In genomic region chr7:16826061-16826460, GRCh38 we compare ENCODE assay signal across 21 cellular contexts. TPM values are rescaled to one million over a fixed set of nuclear protein-coding genes. Genes with fewer than 3 reads are reported as not detected.
DNase-seq lines count a peak whose midpoint lies in the region; ATAC-seq, FAIRE-seq and TF ChIP-seq lines count a peak whose summit lies in the region.
"Had no signal": no experiment of that assay in that cellular context is flagged by ENCODE, and none has a peak within 500 bp of the region (broad histone marks: within the 10 kb centered on the region; RNA-seq: fewer than 3 reads in every experiment).

No MANE protein-coding gene starts in this region.

- H3K56ac ChIP-seq in H9 (ENCODE audit: insufficient read length, low read depth, low read length): no peak overlapping the region

- no peak for ATAC-seq in Panc1
- ATAC-seq: GM12878 had no signal

- H3K36me3 Mint-ChIP-seq in H9 (ENCODE audit: insufficient read depth in 1 of 3, low read depth in 3 of 3): no peaks in the 10 kb centered on the region; a peak in 2 of 7 replicates
- H3K36me3 Mint-ChIP-seq: CD4-positive, alpha-beta memory T cell had no signal

- no TSS peak for BruUV-seq in Panc1 (replicated peaks; lab: Mats Ljungman, UMichigan)

- no peak overlapping the region for H3T11ph ChIP-seq in H9 (ENCODE audit: low read length)

- H3K9me3 ChIP-seq in GM23248 (ENCODE audit: low read depth) (no peaks in the 10 kb centered on the region), Panc1 (ENCODE audit: control insufficient read depth, insufficient read depth, low read depth, low read length) (0 out of 2 replicates have a peak, but pooled peaks cover 5% of the 10 kb centered on the region), trophoblast cell (ENCODE audit: insufficient read depth, low read depth, low read length) (no peaks in the 10 kb centered on the region), H9 (ENCODE audit: control insufficient read depth, low read depth, low read length) (no peaks in the 10 kb centered on the region)
- no peaks in the 10 kb centered on the region for H3K9me3 ChIP-seq in effector memory CD4-positive, alpha-beta T cell (ENCODE audit: control insufficient read depth, low read length)

- H3F3A ChIP-seq in GM23248 (ENCODE audit: insufficient read depth): no peaks in the 10 kb centered on the region

- H3K27ac ChIP-seq in GM23248 (no peak overlapping the region), Panc1 (ENCODE audit: low read length) (peak overlapping the region; percentile 20; the same call in 1 of the 2 replicates), trophoblast cell (ENCODE audit: low read depth, low read length) (no peak overlapping the region), H9 (ENCODE audit: insufficient read length, low read depth, low read length) (no peak overlapping the region)
- H3K27ac ChIP-seq in effector memory CD4-positive, alpha-beta T cell (ENCODE audit: insufficient read depth, low read length, poor library complexity, severe bottlenecking): no peak overlapping the region

- H3K23me2 ChIP-seq in H9 (ENCODE audit: insufficient read length, low read depth, low read length, poor library complexity, severe bottlenecking): no peaks in the 10 kb centered on the region

- no peaks in the 10 kb centered on the region for H3K27me3 ChIP-seq in GM23248 (replicated peaks; ENCODE audit: insufficient read depth)
- no peaks in the 10 kb centered on the region for H3K27me3 ChIP-seq in Panc1 (ENCODE audit: control insufficient read depth, insufficient read depth, low read length)
- H3K27me3 ChIP-seq in bronchial epithelial cell (ENCODE audit: control insufficient read depth, insufficient read depth, low read length): no peaks in the 10 kb centered on the region
- no peaks in the 10 kb centered on the region for H3K27me3 ChIP-seq in trophoblast cell (ENCODE audit: insufficient read depth, low read length)
- H3K27me3 ChIP-seq in effector memory CD4-positive, alpha-beta T cell (replicated peaks; ENCODE audit: control insufficient read depth, insufficient read depth, low read length, poor library complexity, severe bottlenecking): no peaks in the 10 kb centered on the region
- no peaks in the 10 kb centered on the region for H3K27me3 ChIP-seq in H9 (ENCODE audit: insufficient read depth, low read length)

- H4K8ac ChIP-seq in trophoblast cell (ENCODE audit: low read depth, low read length) (no peak overlapping the region), H9 (replicated peaks; ENCODE audit: insufficient read length, low read depth, low read length) (no peak overlapping the region)

- H4K91ac ChIP-seq in trophoblast cell (ENCODE audit: low read depth, low read length) (no peak overlapping the region), H9 (ENCODE audit: insufficient read length, low read depth, low read length) (no peak overlapping the region)

- no peak overlapping the region for H3K27ac Mint-ChIP-seq in H9

- no peak overlapping the region for H4K12ac ChIP-seq in trophoblast cell (ENCODE audit: low read depth, low read length)

- intact Hi-C loops in Panc1 (cut with micrococcal nuclease; ENCODE audit: unreplicated experiment): no loop called here

- H3K23ac ChIP-seq in trophoblast cell (ENCODE audit: low read length) (no peak overlapping the region), H9 (ENCODE audit: insufficient read length, low read depth, low read length) (no peak overlapping the region)

- H3K4me3 Mint-ChIP-seq in H9: no peak overlapping the region
- H3K4me3 Mint-ChIP-seq: CD4-positive, alpha-beta memory T cell had no signal

- H3K36me3 ChIP-seq in GM23248 (ENCODE audit: low read depth) (no peaks in the 10 kb centered on the region), Panc1 (ENCODE audit: control insufficient read depth, insufficient read depth, low read length) (no peaks in the 10 kb centered on the region), bronchial epithelial cell (ENCODE audit: control insufficient read depth, insufficient read depth, low read length) (no peaks in the 10 kb centered on the region), trophoblast cell (ENCODE audit: control insufficient read depth in 1 of 2, insufficient read depth in 2 of 2, low read length in 2 of 2) (no peaks in the 10 kb centered on the region)
- H3K36me3 ChIP-seq in effector memory CD4-positive, alpha-beta T cell (ENCODE audit: control insufficient read depth, insufficient read depth, low read length): no peaks in the 10 kb centered on the region

- no peak overlapping the region for H4K5ac ChIP-seq in H9 (ENCODE audit: insufficient read length, low read depth, low read length)

- H2AFZ ChIP-seq in GM23248: no peak overlapping the region
- no peak overlapping the region for H2AFZ ChIP-seq in trophoblast cell (ENCODE audit: insufficient read depth, low read length, poor library complexity)
- no peak overlapping the region for H2AFZ ChIP-seq in H9 (ENCODE audit: low read length)

- no peak overlapping the region for H3K18ac ChIP-seq in trophoblast cell (ENCODE audit: low read length)
- H3K18ac ChIP-seq in H9 (ENCODE audit: insufficient read length, low read depth, low read length): no peak overlapping the region

- H3K4me1 ChIP-seq in GM23248 (ENCODE audit: insufficient read depth) (no peaks in the 10 kb centered on the region), Panc1 (ENCODE audit: control insufficient read depth, insufficient read depth, low read length) (no peaks in the 10 kb centered on the region), trophoblast cell (ENCODE audit: control insufficient read depth in 1 of 2, insufficient read depth in 2 of 2, low read length in 2 of 2) (peaks cover 0 to 4% of the 10 kb centered on the region in 2 experiments), H9 (ENCODE audit: insufficient read depth, low read length) (no peaks in the 10 kb centered on the region)
- no peaks in the 10 kb centered on the region for H3K4me1 ChIP-seq in effector memory CD4-positive, alpha-beta T cell (ENCODE audit: control insufficient read depth, insufficient read depth, low read length, poor library complexity, severe bottlenecking)

- H3K4me1 Mint-ChIP-seq in H9: no peaks in the 10 kb centered on the region
- H3K4me1 Mint-ChIP-seq: CD4-positive, alpha-beta memory T cell had no signal

- H3K4ac ChIP-seq in trophoblast cell (ENCODE audit: low read depth, low read length) (no peak overlapping the region), H9 (ENCODE audit: low read depth, low read length) (no peak overlapping the region)

- no peak for FAIRE-seq in bronchial epithelial cell (lab: Jason Lieb, UNC)
- FAIRE-seq: GM12878, H54 had no signal

- no peak overlapping the region for H3K4me3 ChIP-seq in GM23248
- no peak overlapping the region for H3K4me3 ChIP-seq in Panc1 (ENCODE audit: low read depth in 2 of 2, low read length in 2 of 2)
- no peak overlapping the region for H3K4me3 ChIP-seq in bronchial epithelial cell (ENCODE audit: low read depth, low read length)
- no peak overlapping the region for H3K4me3 ChIP-seq in trophoblast cell (ENCODE audit: low read depth, low read length)
- H3K4me3 ChIP-seq in effector memory CD4-positive, alpha-beta T cell (ENCODE audit: insufficient read depth, low read depth, low read length, poor library complexity, severe bottlenecking): no peak overlapping the region
- H3K4me3 ChIP-seq: GM12878 had no signal

- no peaks in the 10 kb centered on the region for H3K79me1 ChIP-seq in trophoblast cell (ENCODE audit: low read length)
- no peaks in the 10 kb centered on the region for H3K79me1 ChIP-seq in H9 (ENCODE audit: insufficient read depth, low read depth, low read length, poor library complexity, severe bottlenecking)

- no peak overlapping the region for H2BK5ac ChIP-seq in trophoblast cell (ENCODE audit: low read depth, low read length, poor library complexity)
- no peak overlapping the region for H2BK5ac ChIP-seq in H9 (ENCODE audit: insufficient read length, low read length)

- H2BK15ac ChIP-seq in H9 (ENCODE audit: low read depth, low read length): no peak overlapping the region

- no peak overlapping the region for H3K4me2 ChIP-seq in GM23248 (ENCODE audit: unreplicated experiment)
- H3K4me2 ChIP-seq in trophoblast cell (ENCODE audit: low read length): no peak overlapping the region
- H3K4me2 ChIP-seq in H9 (ENCODE audit: insufficient read depth, insufficient read length, low read length): no peak overlapping the region

- no peaks in the 10 kb centered on the region for H3K9me2 ChIP-seq in GM23248 (ENCODE audit: insufficient read depth)

- no peaks in the 10 kb centered on the region for H4K20me1 ChIP-seq in GM23248 (ENCODE audit: insufficient read depth)
- H4K20me1 ChIP-seq in H9 (ENCODE audit: control insufficient read depth, insufficient read depth, insufficient read length): no peaks in the 10 kb centered on the region

- H2BK12ac ChIP-seq in trophoblast cell (ENCODE audit: low read length): no peak overlapping the region
- H2BK12ac ChIP-seq in H9 (ENCODE audit: insufficient read length, low read depth, low read length): no peak overlapping the region

- H3K9ac ChIP-seq in GM23248 (no peak overlapping the region), trophoblast cell (ENCODE audit: low read length) (no peak overlapping the region), H9 (ENCODE audit: extremely low read depth, insufficient read length, low read length) (no peak overlapping the region)

- no peaks in the 10 kb centered on the region for H3K27me3 Mint-ChIP-seq in H9 (ENCODE audit: low read depth)

- no peak overlapping the region for H3K14ac ChIP-seq in trophoblast cell (ENCODE audit: low read length)
- H3K14ac ChIP-seq in H9 (ENCODE audit: insufficient read depth, low read length): no peak overlapping the region

- H2BK120ac ChIP-seq in trophoblast cell (ENCODE audit: insufficient read depth, low read length, poor library complexity): no peak overlapping the region
- no peak overlapping the region for H2BK120ac ChIP-seq in H9 (ENCODE audit: low read depth, low read length, poor library complexity, severe bottlenecking)

- no peaks in the 10 kb centered on the region for H3K79me2 ChIP-seq in GM23248 (ENCODE audit: insufficient read depth)
- H3K79me2 ChIP-seq in trophoblast cell (ENCODE audit: control insufficient read depth, insufficient read depth, low read length, poor library complexity): no peaks in the 10 kb centered on the region
- H3K79me2 ChIP-seq in H9 (ENCODE audit: insufficient read depth, low read length): no peaks in the 10 kb centered on the region

- POLR2A ChIA-PET in Panc1 (lab: Charles Lee): no interaction called here

- no peak overlapping the region for H2BK20ac ChIP-seq in H9 (ENCODE audit: low read depth, low read length, poor library complexity, severe bottlenecking)

- CTCF ChIA-PET in Panc1 (lab: Charles Lee): no interaction called here

- H2AK5ac ChIP-seq in trophoblast cell (ENCODE audit: low read length): no peak overlapping the region
- no peak overlapping the region for H2AK5ac ChIP-seq in H9 (ENCODE audit: insufficient read length, low read length)

- H3K9me3 Mint-ChIP-seq in H9: no peaks in the 10 kb centered on the region

- no peak for TF ChIP-seq CTCF in Panc1 (IDR thresholded peaks at IDR 0.05)
- no peak for TF ChIP-seq CTCF in bronchial epithelial cell (IDR thresholded peaks at IDR 0.05; ENCODE audit: insufficient read depth, low read length, severe bottlenecking)
- TF ChIP-seq CTCF in H9 (conservative IDR thresholded peaks at IDR 0.05): no peak

- DNase-seq in GM23248 (peak; percentile 11), Panc1 (ENCODE audit: low read depth, low spot score) (no peak), bronchial epithelial cell (ENCODE audit: low read depth) (peak; percentile 59), trophoblast cell (peak; percentile 45 to 52), NCI-H510A (lab: John Stamatoyannopoulos, UW) (no peak), H9 (no peak)
- DNase-seq in effector memory CD4-positive, alpha-beta T cell: no peak
- DNase-seq: C1 segment of cervical spinal cord; Calu3; CD4-positive, alpha-beta memory T cell; COR-L47; DMS153; DND-41; GDM1; GOT3; HCEC 1CT had no signal

- in situ Hi-C loops in GM23248 (cut with MboI): no loop called here
- in situ Hi-C loops in Panc1 (cut with HindIII; ENCODE audit: low pct_unique_long_range_greater_than_20kb, low sequenced_read_pairs): no loop called here

RNA-seq across cellular contexts. Expression of gene AGR2, which starts 21.3 kb away (rescaled TPM):
- total RNA-seq in GM23248 (2014; rRNA removed; shearing (Covaris generic)): not detected in 2 replicates
- polyA plus RNA-seq in GM23248 (2016; fragmentation: Nextera tagmentation; extraction: Ambion mirVana): not detected in 2 replicates
- 147 TPM for total RNA-seq in Panc1 (2021; ENCODE audit: unreplicated experiment)
- 128 TPM for polyA plus RNA-seq in Panc1 (2012; ENCODE audit: insufficient read length)
- 118 and 163 TPM in 2 replicates for total RNA-seq in bronchial epithelial cell
- polyA plus RNA-seq in trophoblast cell (2013): 0.31 and 0.68 TPM in 2 replicates
- not detected in 2 replicates for total RNA-seq in H9 (2021)
- total RNA-seq: A172; A673; CD4-positive, alpha-beta memory T cell had no signal
- polyA plus RNA-seq: BJ; CD4-positive, alpha-beta memory T cell; GM12878 had no signal

RNA-seq across cellular contexts. Expression of gene AGR3, which starts 55.7 kb away (rescaled TPM):
- total RNA-seq in GM23248 (2014; rRNA removed; shearing (Covaris generic)): not detected in 2 replicates
- polyA plus RNA-seq in GM23248 (2016; fragmentation: Nextera tagmentation; extraction: Ambion mirVana): not detected in 2 replicates
- total RNA-seq in Panc1 (2021; ENCODE audit: unreplicated experiment) (not detected), bronchial epithelial cell (not detected in 2 replicates), H9 (2021) (not detected in 2 replicates)
- not detected for polyA plus RNA-seq in Panc1 (2012; ENCODE audit: insufficient read length)
- 0.12 TPM in 1 of 2 replicates, not detected in the other for polyA plus RNA-seq in trophoblast cell (2013)
- total RNA-seq: A172; A673; CD4-positive, alpha-beta memory T cell; GM12878 had no signal
- polyA plus RNA-seq: BJ; CD4-positive, alpha-beta memory T cell; GM12878 had no signal

Comparison
In these comparisons a context has a peak if more than half of its experiments do, and no peak if none do; other contexts are left out.
1. DNase-seq: peak in GM23248 (single experiment), bronchial epithelial cell (single experiment) and trophoblast cell (2 of 2); none in Panc1 (single experiment), effector memory CD4-positive, alpha-beta T cell (0 of 3), NCI-H510A (single experiment) and H9 (single experiment).
2. RNA of gene AGR2, which starts 21.3 kb away (total RNA-seq): 118 to 163 TPM in bronchial epithelial cell and 147 TPM in Panc1 (single experiment); not detected in GM23248 and not detected in H9; every median in the first group is over 100 times any median in the second.